ENCODE assay signal across 18 cellular contexts in the genomic region with DNA sequence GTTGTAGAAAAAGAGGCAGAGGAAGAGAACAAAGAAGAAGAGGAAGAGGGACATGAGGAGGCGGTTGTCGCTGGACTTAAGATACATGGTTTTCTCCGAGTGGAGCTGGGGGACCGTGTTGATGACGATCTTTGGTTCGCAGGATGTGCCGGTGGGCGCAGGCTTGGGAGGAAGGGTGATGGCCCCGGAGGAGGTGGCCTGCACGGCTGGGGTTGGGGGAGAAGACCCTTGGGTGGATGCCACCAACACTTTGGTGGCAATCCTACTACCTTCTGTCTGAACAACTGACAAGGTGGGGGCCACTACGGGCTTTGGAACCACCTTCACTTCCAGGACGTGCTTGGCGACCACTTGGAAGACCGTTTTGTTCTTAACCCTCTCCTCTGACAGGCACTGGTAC.
A peak's percentile ranks its signal among the peaks of the same experiment; 100 is the strongest.
DNase-seq lines count a peak whose midpoint lies in the region; ATAC-seq and TF ChIP-seq lines count a peak whose summit lies in the region.
"Had no signal": no experiment of that assay in that cellular context is flagged by ENCODE, and none has a peak within 500 bp of the region (broad histone marks: within the 10 kb centered on the region; RNA-seq: fewer than 3 reads in every experiment).

No MANE protein-coding gene starts in this region.

- peak overlapping the region in 1 of 2 donors; percentile 7 for H3K4me3 Mint-ChIP-seq in activated T-cell treated with anti-CD3 and anti-CD28 coated beads, Interleukin-2, amount 50 U/mL, for 72 hours
- peak overlapping the region; percentile 26 for H3K4me3 Mint-ChIP-seq in activated naive CD8-positive, alpha-beta T cell treated with anti-CD3 and anti-CD28 coated beads, Interleukin-2, amount 50 U/mL, for 24 hours
- H3K4me3 Mint-ChIP-seq in stimulated activated effector memory CD8-positive, alpha-beta T cell treated with anti-CD3 and anti-CD28 coated beads, Interleukin-12 subunit alpha, Interleukin-12 subunit beta, amount 100 ng/mL, for 72 hours, result no peak overlapping the region
- H3K4me3 Mint-ChIP-seq: endodermal cell had no signal

- 0 out of 2 replicates have a peak overlapping the region, but pooled peaks have one; percentile 23 for H3K27ac ChIP-seq in HL-60 (replicated peaks)
- no peak overlapping the region for H3K27ac ChIP-seq in right lobe of liver
- H3K27ac ChIP-seq: adrenal gland, brain microvascular endothelial cell had no signal

- intact Hi-C loops in right lobe of liver (cut with DNase I), result no loop called here

- WGBS in right lobe of liver (ENCODE audit: insufficient coverage, low coverage, low lambda C conversion rate, missing lambda C conversion rate), result 95% methylated on average over 9 of the region's 14 CpGs

- peak overlapping the region; percentile 85 for H3K27ac Mint-ChIP-seq in activated T-cell treated with anti-CD3 and anti-CD28 coated beads, Interleukin-2, amount 50 U/mL, for 72 hours
- H3K27ac Mint-ChIP-seq in activated naive CD8-positive, alpha-beta T cell treated with anti-CD3 and anti-CD28 coated beads, Interleukin-2, amount 50 U/mL, for 24 hours, result peak overlapping the region; percentile 67
- peak overlapping the region; percentile 90 for H3K27ac Mint-ChIP-seq in stimulated activated effector memory CD8-positive, alpha-beta T cell treated with anti-CD3 and anti-CD28 coated beads, Interleukin-12 subunit alpha, Interleukin-12 subunit beta, amount 100 ng/mL, for 72 hours
- H3K27ac Mint-ChIP-seq: endodermal cell had no signal

- TF ChIP-seq CTCF in HL-60 (IDR thresholded peaks at IDR 0.05; ENCODE audit: insufficient read depth, low read length) (no peak), right lobe of liver (IDR thresholded peaks at IDR 0.05) (no peak)

- H3K4me3 ChIP-seq in HL-60 (replicated peaks; ENCODE audit: insufficient read depth, low read length), result no peak overlapping the region
- no peak overlapping the region for H3K4me3 ChIP-seq in right lobe of liver
- H3K4me3 ChIP-seq: adrenal gland, lung had no signal

- H3K36me3 Mint-ChIP-seq in activated T-cell treated with anti-CD3 and anti-CD28 coated beads, Interleukin-2, amount 50 U/mL, for 72 hours (ENCODE audit: insufficient read depth in 2 of 2), result peaks cover 17 to 33% of the 10 kb centered on the region in 2 donors
- peaks cover 66% of the 10 kb centered on the region for H3K36me3 Mint-ChIP-seq in activated naive CD8-positive, alpha-beta T cell treated with anti-CD3 and anti-CD28 coated beads, Interleukin-2, amount 50 U/mL, for 24 hours (ENCODE audit: low read depth)
- peaks cover 95% of the 10 kb centered on the region for H3K36me3 Mint-ChIP-seq in stimulated activated effector memory CD8-positive, alpha-beta T cell treated with anti-CD3 and anti-CD28 coated beads, Interleukin-12 subunit alpha, Interleukin-12 subunit beta, amount 100 ng/mL, for 72 hours

- DNase-seq in activated T-cell treated with anti-CD3 and anti-CD28 coated beads, Interleukin-2, amount 50 U/mL, for 72 hours, result no peak
- DNase-seq in activated T-cell treated with anti-CD3 and anti-CD28 coated beads, Interleukin-2, amount 50 U/mL, for 48 hours, result no peak
- DNase-seq in HL-60 (ENCODE audit: low read depth in 1 of 2, low spot score in 1 of 2) (no peak), CD1c-positive myeloid dendritic cell (ENCODE audit: extremely low spot score) (no peak), right lobe of liver (no peak)
- no peak for DNase-seq in activated naive CD8-positive, alpha-beta T cell treated with anti-CD3 and anti-CD28 coated beads, Interleukin-2, amount 50 U/mL, for 24 hours
- DNase-seq in stimulated activated effector memory CD8-positive, alpha-beta T cell treated with anti-CD3 and anti-CD28 coated beads, Interleukin-12 subunit alpha, Interleukin-12 subunit beta, amount 100 ng/mL, for 72 hours (ENCODE audit: low spot score in 2 of 2), result no peak
- DNase-seq: adrenal gland; brain microvascular endothelial cell; DMS 273 treated with DMSO at 0.1 percent for 48 hours; endodermal cell; NCI-H1417 treated with DMSO at 0.1 percent for 48 hours; NCI-H510A treated with DMSO at 0.1 percent for 48 hours; NK-92 treated with Interleukin-12 subunit alpha and Interleukin-12 subunit beta, amount 100 ng/mL, for 24 hours; retina; stimulated activated CD4-positive, alpha-beta T cell treated with anti-CD3 and anti-CD28 coated beads, Interleukin-4, amount 100 ng/mL, for 4 hours had no signal

- H3K4me1 ChIP-seq in right lobe of liver, result no peaks in the 10 kb centered on the region
- H3K4me1 ChIP-seq: adrenal gland had no signal

- TF ChIP-seq POLR2A in right lobe of liver (IDR thresholded peaks at IDR 0.05), result no peak

- no peaks in the 10 kb centered on the region for H3K36me3 ChIP-seq in right lobe of liver
- H3K36me3 ChIP-seq: brain microvascular endothelial cell had no signal

- no peaks in the 10 kb centered on the region for H3K27me3 ChIP-seq in HL-60 (ENCODE audit: insufficient read depth, poor library complexity, severe bottlenecking)
- H3K27me3 ChIP-seq in right lobe of liver, result no peaks in the 10 kb centered on the region
- H3K27me3 ChIP-seq: adrenal gland, brain microvascular endothelial cell had no signal

- no peaks in the 10 kb centered on the region for H3K27me3 Mint-ChIP-seq in activated T-cell treated with anti-CD3 and anti-CD28 coated beads, Interleukin-2, amount 50 U/mL, for 72 hours (ENCODE audit: low read depth)
- no peaks in the 10 kb centered on the region for H3K27me3 Mint-ChIP-seq in activated naive CD8-positive, alpha-beta T cell treated with anti-CD3 and anti-CD28 coated beads, Interleukin-2, amount 50 U/mL, for 24 hours

- H3K9me3 Mint-ChIP-seq in activated T-cell treated with anti-CD3 and anti-CD28 coated beads, Interleukin-2, amount 50 U/mL, for 72 hours, result no peaks in the 10 kb centered on the region
- H3K9me3 Mint-ChIP-seq in activated naive CD8-positive, alpha-beta T cell treated with anti-CD3 and anti-CD28 coated beads, Interleukin-2, amount 50 U/mL, for 24 hours, result no peaks in the 10 kb centered on the region
- H3K9me3 Mint-ChIP-seq in stimulated activated effector memory CD8-positive, alpha-beta T cell treated with anti-CD3 and anti-CD28 coated beads, Interleukin-12 subunit alpha, Interleukin-12 subunit beta, amount 100 ng/mL, for 72 hours, result no peaks in the 10 kb centered on the region
- H3K9me3 Mint-ChIP-seq: endodermal cell had no signal

- H3K9me3 ChIP-seq in right lobe of liver, result no peaks in the 10 kb centered on the region
- H3K9me3 ChIP-seq: adrenal gland had no signal

- H3K4me1 Mint-ChIP-seq in activated T-cell treated with anti-CD3 and anti-CD28 coated beads, Interleukin-2, amount 50 U/mL, for 72 hours (ENCODE audit: low read depth), result peaks cover 63% of the 10 kb centered on the region
- H3K4me1 Mint-ChIP-seq in activated naive CD8-positive, alpha-beta T cell treated with anti-CD3 and anti-CD28 coated beads, Interleukin-2, amount 50 U/mL, for 24 hours, result peaks cover 70% of the 10 kb centered on the region
- peaks cover 69% of the 10 kb centered on the region for H3K4me1 Mint-ChIP-seq in stimulated activated effector memory CD8-positive, alpha-beta T cell treated with anti-CD3 and anti-CD28 coated beads, Interleukin-12 subunit alpha, Interleukin-12 subunit beta, amount 100 ng/mL, for 72 hours

- no peak for ATAC-seq in activated T-cell treated with anti-CD3 and anti-CD28 coated beads, Interleukin-2, amount 50 U/mL, for 72 hours (replicated peaks in 1 of 2)
- ATAC-seq in activated naive CD8-positive, alpha-beta T cell treated with anti-CD3 and anti-CD28 coated beads, Interleukin-2, amount 50 U/mL, for 24 hours, result no peak
- ATAC-seq in stimulated activated effector memory CD8-positive, alpha-beta T cell treated with anti-CD3 and anti-CD28 coated beads, Interleukin-12 subunit alpha, Interleukin-12 subunit beta, amount 100 ng/mL, for 72 hours, result no peak
- ATAC-seq in HG02623 (IDR thresholded peaks at IDR 0.05; ENCODE audit: unreplicated experiment), result no peak
- ATAC-seq in right lobe of liver, result no peak
